Comparison of ENCODE assay signal across 20 cellular contexts in the genomic region with DNA sequence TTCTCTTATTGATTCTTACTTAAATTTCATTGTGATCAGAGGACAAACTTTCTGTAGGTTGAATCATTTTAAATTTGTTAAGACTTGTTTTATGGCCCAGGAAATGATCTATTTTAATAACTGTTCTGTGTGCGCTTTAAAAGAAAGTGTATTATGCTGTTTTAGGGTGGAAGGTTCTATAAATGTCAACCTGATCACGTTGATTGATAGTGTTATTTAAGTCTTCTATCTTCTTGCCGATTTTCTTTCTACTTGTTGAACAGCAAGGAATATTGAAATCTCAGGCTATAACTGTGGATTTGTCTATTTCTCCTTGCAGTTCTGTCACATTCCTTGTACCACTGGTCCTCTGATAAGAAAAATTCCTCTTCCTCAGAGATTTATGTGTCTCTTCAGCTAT.
DNase-seq lines count a peak whose midpoint lies in the region; ATAC-seq, FAIRE-seq and TF ChIP-seq lines count a peak whose summit lies in the region.
"Had no signal": no experiment of that assay in that cellular context is flagged by ENCODE, and none has a peak within 500 bp of the region (broad histone marks: within the 10 kb centered on the region; RNA-seq: fewer than 3 reads in every experiment).

No MANE protein-coding gene starts in this region.

- peak overlapping the region; percentile 91 for H3K4me2 ChIP-seq in keratinocyte (ENCODE audit: control insufficient read depth, extremely low read depth, insufficient read depth, low read depth, low read length)

- H3K9me1 ChIP-seq in keratinocyte (ENCODE audit: control insufficient read depth, extremely low read depth, insufficient read depth, low read length) = no peaks in the 10 kb centered on the region

- peak overlapping the region; percentile 30 for H3K9ac ChIP-seq in keratinocyte (ENCODE audit: control insufficient read depth, extremely low read depth, insufficient read depth, low read length)

- H3K9me3 ChIP-seq in cardiac muscle cell (ENCODE audit: low read depth) (no peaks in the 10 kb centered on the region), heart right ventricle (no peaks in the 10 kb centered on the region), RWPE2 (ENCODE audit: severe bottlenecking) (no peaks in the 10 kb centered on the region), keratinocyte (ENCODE audit: control insufficient read depth, low read depth, low read length) (no peaks in the 10 kb centered on the region)
- H3K9me3 ChIP-seq: BE2C, Caco-2 had no signal

- H3K79me2 ChIP-seq in keratinocyte (ENCODE audit: control insufficient read depth, insufficient read depth, low read length) = peaks cover 42% of the 10 kb centered on the region

- no peaks in the 10 kb centered on the region for H3K27me3 ChIP-seq in cardiac muscle cell
- H3K27me3 ChIP-seq in heart right ventricle = no peaks in the 10 kb centered on the region
- H3K27me3 ChIP-seq in RWPE2 (ENCODE audit: insufficient read depth, poor library complexity, severe bottlenecking) = no peaks in the 10 kb centered on the region
- H3K27me3 ChIP-seq in bronchial epithelial cell (ENCODE audit: control insufficient read depth, insufficient read depth, low read length) = no peaks in the 10 kb centered on the region
- H3K27me3 ChIP-seq in keratinocyte (ENCODE audit: control insufficient read depth, extremely low read depth, insufficient read depth, low read length) = no peaks in the 10 kb centered on the region
- H3K27me3 ChIP-seq: BE2C had no signal

- H2AFZ ChIP-seq in keratinocyte (ENCODE audit: control insufficient read depth, low read length) = no peak overlapping the region

- FAIRE-seq in bronchial epithelial cell (lab: Jason Lieb, UNC) (no peak), keratinocyte (lab: Jason Lieb, UNC) (peak; percentile 58)
- FAIRE-seq: D721Med, G401.6, GM12891, GM19239, H1 had no signal

- WGBS in heart right ventricle, 2 donors = 78 to 81% methylated on average over 3 of the region's 3 CpGs

- dilution Hi-C loops in keratinocyte (cut with MboI; ENCODE audit: extremely low pct_ligation_motif_present, low sequenced_read_pairs) = no loop called here

- H3K4me1 ChIP-seq in cardiac muscle cell (ENCODE audit: low read depth) (peaks cover 13% of the 10 kb centered on the region), heart right ventricle (no peaks in the 10 kb centered on the region), RWPE2 (ENCODE audit: insufficient read depth, poor library complexity, severe bottlenecking) (peaks cover 15% of the 10 kb centered on the region), keratinocyte (ENCODE audit: control insufficient read depth, extremely low read depth, insufficient read depth, low read length) (peaks cover 27% of the 10 kb centered on the region)
- H3K4me1 ChIP-seq: Caco-2 had no signal

- intact Hi-C loops in heart right ventricle (cut with DNase I) = no loop called here
- intact Hi-C loops in head of caudate nucleus (cut with DNase I) = no loop called here

- peaks cover 3% of the 10 kb centered on the region for H4K20me1 ChIP-seq in keratinocyte (ENCODE audit: control insufficient read depth, extremely low read depth, insufficient read depth, low read length)

- H3K4me3 ChIP-seq in cardiac muscle cell = no peak overlapping the region
- H3K4me3 ChIP-seq in heart right ventricle = no peak overlapping the region
- no peak overlapping the region for H3K4me3 ChIP-seq in RWPE2 (ENCODE audit: severe bottlenecking)
- H3K4me3 ChIP-seq in bronchial epithelial cell (ENCODE audit: low read depth, low read length) = no peak overlapping the region
- H3K4me3 ChIP-seq in keratinocyte (ENCODE audit: control insufficient read depth in 2 of 3, extremely low read depth in 1 of 3, insufficient read depth in 2 of 3, low read depth in 1 of 3, low read length in 3 of 3) = peak overlapping the region in 2 of 3 experiments; percentile 29 to 57
- no peak overlapping the region for H3K4me3 ChIP-seq in coronary artery

- no peak for ATAC-seq in heart right ventricle
- peak; percentile 6; the same call in 1 of the 3 replicates for ATAC-seq in RWPE2 (ENCODE audit: low read depth)

- no peak for DNase-seq in cardiac muscle cell (ENCODE audit: low read depth in 1 of 2, low spot score in 1 of 2)
- no peak for DNase-seq in heart right ventricle
- no peak for DNase-seq in RWPE2 (ENCODE audit: low spot score)
- DNase-seq in bronchial epithelial cell (ENCODE audit: low read depth) = peak; percentile 30
- no peak for DNase-seq in keratinocyte (ENCODE audit: low read depth, low spot score)
- DNase-seq in coronary artery (ENCODE audit: low spot score) = no peak
- DNase-seq in NCI-H187 treated with DMSO at 0.1 percent for 48 hours (lab: John Stamatoyannopoulos, UW) = no peak
- no peak for DNase-seq in head of caudate nucleus
- DNase-seq: ACHN; BE2C; C1 segment of cervical spinal cord; Caco-2; CD4-positive, CD25-positive, alpha-beta regulatory T cell; CD8-positive, alpha-beta memory T cell; H9 had no signal

- H3K36me3 ChIP-seq in cardiac muscle cell (peaks cover 4% of the 10 kb centered on the region), heart right ventricle (no peaks in the 10 kb centered on the region), RWPE2 (ENCODE audit: low read depth) (peaks cover 38% of the 10 kb centered on the region), bronchial epithelial cell (ENCODE audit: control insufficient read depth, insufficient read depth, low read length) (no peaks in the 10 kb centered on the region), keratinocyte (ENCODE audit: control insufficient read depth in 2 of 2, extremely low read depth in 1 of 2, insufficient read depth in 2 of 2, low read length in 2 of 2) (no peaks in the 10 kb centered on the region)
- H3K36me3 ChIP-seq: BE2C had no signal

- H3K27ac ChIP-seq in cardiac muscle cell (peak overlapping the region; percentile 23), heart right ventricle (no peak overlapping the region), RWPE2 (ENCODE audit: poor library complexity, severe bottlenecking) (no peak overlapping the region), keratinocyte (ENCODE audit: control insufficient read depth, insufficient read depth, low read length) (peak overlapping the region; percentile 56), coronary artery (no peak overlapping the region)

- TF ChIP-seq CTCF in cardiac muscle cell (IDR thresholded peaks at IDR 0.05; ENCODE audit: low read depth, low read length) (no peak), heart right ventricle (IDR thresholded peaks at IDR 0.05) (no peak), RWPE2 (IDR thresholded peaks at IDR 0.05; ENCODE audit: poor library complexity, severe bottlenecking) (no peak), bronchial epithelial cell (IDR thresholded peaks at IDR 0.05; ENCODE audit: insufficient read depth, low read length, severe bottlenecking) (no peak), keratinocyte (optimal IDR thresholded peaks at IDR 0.05 in 1 of 3, IDR thresholded peaks at IDR 0.05 in 1 of 3, conservative IDR thresholded peaks at IDR 0.05 in 1 of 3; ENCODE audit: extremely low read depth in 1 of 3, insufficient read depth in 2 of 3, low read length in 3 of 3) (no peak), coronary artery (IDR thresholded peaks at IDR 0.05) (no peak)

Comparison
In these comparisons a context has a peak if more than half of its experiments do, and no peak if none do; other contexts are left out.
1. H3K27ac ChIP-seq: peak in cardiac muscle cell (single experiment) and keratinocyte (single experiment); none in heart right ventricle (0 of 10), RWPE2 (single experiment) and coronary artery (0 of 2).
2. H3K4me3 ChIP-seq: peak in keratinocyte (2 of 3); none in cardiac muscle cell (single experiment), heart right ventricle (0 of 10), RWPE2 (single experiment), bronchial epithelial cell (single experiment) and coronary artery (single experiment).